ENCODE assay signal across 9 cellular contexts in the genomic region with DNA sequence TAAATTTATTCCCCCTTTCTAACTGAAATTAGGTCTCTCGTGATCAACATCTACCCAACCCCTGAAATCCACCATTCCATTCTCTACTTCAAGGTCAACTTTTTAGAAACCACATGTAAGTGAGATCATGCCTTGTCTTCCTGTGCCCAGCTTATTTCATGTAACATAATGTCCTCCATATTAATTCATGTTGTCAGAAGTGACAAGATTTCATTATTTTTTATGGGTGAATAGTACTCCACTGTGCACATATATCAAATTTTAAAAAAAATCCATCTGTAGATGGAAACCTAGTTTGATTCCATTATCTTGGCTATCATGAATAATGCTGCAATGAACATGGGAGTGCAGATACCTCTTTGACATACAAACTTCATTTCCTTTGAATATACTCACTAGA. TPM values are rescaled to one million over a fixed set of nuclear protein-coding genes. Genes with fewer than 3 reads are reported as not detected.
DNase-seq lines count a peak whose midpoint lies in the region; ATAC-seq and TF ChIP-seq lines count a peak whose summit lies in the region.
"Had no signal": no experiment of that assay in that cellular context is flagged by ENCODE, and none has a peak within 500 bp of the region (broad histone marks: within the 10 kb centered on the region; RNA-seq: fewer than 3 reads in every experiment).

No MANE protein-coding gene starts in this region.

- BruUV-seq in PC-9 (replicated peaks; lab: Mats Ljungman, UMichigan) = no TSS peak

- no peaks in the 10 kb centered on the region for H3K9me3 Mint-ChIP-seq in activated CD4-positive, alpha-beta T cell treated with anti-CD3 and anti-CD28 coated beads, Interleukin-2, amount 10 ng/mL, durations not matched to agents 7 days and 5 days

- H3K9me2 ChIP-seq in PC-9 (ENCODE audit: insufficient read depth) = no peaks in the 10 kb centered on the region

- peaks cover 21% of the 10 kb centered on the region for H3K79me2 ChIP-seq in PC-9 (ENCODE audit: low read depth)

- H3K4me2 ChIP-seq in PC-9 = peak overlapping the region; percentile 83

- intact Hi-C loops in PC-9 (cut with micrococcal nuclease; ENCODE audit: unreplicated experiment) = loop anchor here (2.0 kb wide), 1 partner anchor 453 kb away; no protein-coding TSS in a partner anchor
- intact Hi-C loops in gastrocnemius medialis (cut with DNase I; ENCODE audit: low total_unique reads) = loop anchor here (2.0 to 5.0 kb wide), 3 partner anchors 49 to 726 kb away; a partner anchor contains a TSS

- H3K4me3 ChIP-seq in PC-9 = peak overlapping the region; percentile 65; the same call in 1 of the 2 replicates
- no peak overlapping the region for H3K4me3 ChIP-seq in effector memory CD4-positive, alpha-beta T cell (ENCODE audit: insufficient read depth, low read depth, low read length, poor library complexity, severe bottlenecking)
- H3K4me3 ChIP-seq in gastrocnemius medialis = peak overlapping the region in 3 of 4 donors; percentile 93 to 95 (median 94)

- H3K36me3 ChIP-seq in PC-9 (ENCODE audit: low read depth) = peaks cover 10% of the 10 kb centered on the region; the same call in 1 of the 2 replicates
- peaks cover 33% of the 10 kb centered on the region for H3K36me3 ChIP-seq in effector memory CD4-positive, alpha-beta T cell (ENCODE audit: control insufficient read depth, insufficient read depth, low read length)
- peaks cover 0 to 44% of the 10 kb centered on the region in 2 donors for H3K36me3 ChIP-seq in gastrocnemius medialis

- H3K27ac ChIP-seq in PC-9 (no peak overlapping the region), gastrocnemius medialis (peak overlapping the region in 3 of 4 donors; percentile 91 to 96 (median 94))
- H3K27ac ChIP-seq in effector memory CD4-positive, alpha-beta T cell (ENCODE audit: insufficient read depth, low read length, poor library complexity, severe bottlenecking) = peak overlapping the region; percentile 93

- H3K9me3 ChIP-seq in PC-9 (ENCODE audit: insufficient read depth, low read depth) = no peaks in the 10 kb centered on the region
- H3K9me3 ChIP-seq in effector memory CD4-positive, alpha-beta T cell (ENCODE audit: control insufficient read depth, low read length) = no peaks in the 10 kb centered on the region
- no peaks in the 10 kb centered on the region for H3K9me3 ChIP-seq in gastrocnemius medialis
- H3K9me3 ChIP-seq: upper lobe of right lung had no signal

- DNase-seq in activated CD4-positive, alpha-beta T cell treated with anti-CD3 and anti-CD28 coated beads, Interleukin-2, amount 10 ng/mL, durations not matched to agents 7 days and 5 days = no peak
- DNase-seq in activated CD4-positive, alpha-beta T cell treated with anti-CD3 and anti-CD28 coated beads, Interleukin-2, amount 50 U/mL, for 4 hours = no peak
- DNase-seq in PC-9 (no peak), gastrocnemius medialis (no peak), DMS53 (lab: John Stamatoyannopoulos, UW) (no peak), NCI-H2029 treated with DMSO at 0.1 percent for 48 hours (lab: John Stamatoyannopoulos, UW) (no peak)
- no peak for DNase-seq in effector memory CD4-positive, alpha-beta T cell
- DNase-seq: upper lobe of right lung had no signal

- ATAC-seq in gastrocnemius medialis (no peak), HG02885 (IDR thresholded peaks at IDR 0.05; ENCODE audit: poor library complexity, unreplicated experiment) (no peak)

- H3K4me1 ChIP-seq in PC-9 (replicated peaks; ENCODE audit: insufficient read depth) = no peaks in the 10 kb centered on the region; the same call in 1 of the 2 replicates
- H3K4me1 ChIP-seq in effector memory CD4-positive, alpha-beta T cell (ENCODE audit: control insufficient read depth, insufficient read depth, low read length, poor library complexity, severe bottlenecking) = peaks cover 6% of the 10 kb centered on the region
- peaks cover 17 to 30% of the 10 kb centered on the region in 2 donors for H3K4me1 ChIP-seq in gastrocnemius medialis

- TF ChIP-seq POLR2A in gastrocnemius medialis (IDR thresholded peaks at IDR 0.05) = no peak

- POLR2A ChIA-PET in activated CD4-positive, alpha-beta T cell treated with anti-CD3 and anti-CD28 coated beads, Interleukin-2, amount 10 ng/mL, durations not matched to agents 7 days and 5 days (lab: Charles Lee) = no interaction called here
- POLR2A ChIA-PET in PC-9 (lab: Charles Lee; ENCODE audit: unreplicated experiment) = no interaction called here

- H3K4me1 Mint-ChIP-seq in activated CD4-positive, alpha-beta T cell treated with anti-CD3 and anti-CD28 coated beads, Interleukin-2, amount 10 ng/mL, durations not matched to agents 7 days and 5 days = peaks cover 52% of the 10 kb centered on the region

- H4K20me1 ChIP-seq in PC-9 (ENCODE audit: insufficient read depth) = no peaks in the 10 kb centered on the region

- H2AFZ ChIP-seq in PC-9 = no peak overlapping the region

- CTCF ChIA-PET in activated CD4-positive, alpha-beta T cell treated with anti-CD3 and anti-CD28 coated beads, Interleukin-2, amount 10 ng/mL, durations not matched to agents 7 days and 5 days (lab: Charles Lee) = no interaction called here
- CTCF ChIA-PET in PC-9 (lab: Charles Lee) = no interaction called here

- peak overlapping the region; percentile 86 for H3K4me3 Mint-ChIP-seq in activated CD4-positive, alpha-beta T cell treated with anti-CD3 and anti-CD28 coated beads, Interleukin-2, amount 10 ng/mL, durations not matched to agents 7 days and 5 days

- in situ Hi-C loops in gastrocnemius medialis (cut with MboI; ENCODE audit: low sequenced_read_pairs in 4 of 4) = loop anchor here in 3 of 4 donors (10.0 to 25.0 kb wide), 5 partner anchors 47 to 716 kb away; a partner anchor contains a TSS

- H3K27me3 Mint-ChIP-seq in activated CD4-positive, alpha-beta T cell treated with anti-CD3 and anti-CD28 coated beads, Interleukin-2, amount 10 ng/mL, durations not matched to agents 7 days and 5 days = no peaks in the 10 kb centered on the region

- H3K27ac Mint-ChIP-seq in activated CD4-positive, alpha-beta T cell treated with anti-CD3 and anti-CD28 coated beads, Interleukin-2, amount 10 ng/mL, durations not matched to agents 7 days and 5 days = peak overlapping the region; percentile 32

- peaks cover 43% of the 10 kb centered on the region for H3K36me3 Mint-ChIP-seq in activated CD4-positive, alpha-beta T cell treated with anti-CD3 and anti-CD28 coated beads, Interleukin-2, amount 10 ng/mL, durations not matched to agents 7 days and 5 days (ENCODE audit: low read depth)

- TF ChIP-seq CTCF in PC-9 (conservative IDR thresholded peaks at IDR 0.05) = no peak
- TF ChIP-seq CTCF in gastrocnemius medialis (IDR thresholded peaks at IDR 0.05 in 4 of 5, conservative IDR thresholded peaks at IDR 0.05 in 1 of 5) = no peak

- H3F3A ChIP-seq in PC-9 (ENCODE audit: insufficient read depth, low read depth) = peaks cover 6% of the 10 kb centered on the region

- H3K27me3 ChIP-seq in PC-9 (ENCODE audit: insufficient read depth, low read depth) (no peaks in the 10 kb centered on the region), gastrocnemius medialis (no peaks in the 10 kb centered on the region)
- no peaks in the 10 kb centered on the region for H3K27me3 ChIP-seq in effector memory CD4-positive, alpha-beta T cell (replicated peaks; ENCODE audit: control insufficient read depth, insufficient read depth, low read length, poor library complexity, severe bottlenecking)
- H3K27me3 ChIP-seq: upper lobe of right lung had no signal

RNA-seq across cellular contexts. Expression of a gene that starts 1.5 kb away (rescaled TPM):
- 10 to 100 TPM; 35.5 to 41.3 TPM for total RNA-seq in activated CD4-positive, alpha-beta T cell treated with anti-CD3 and anti-CD28 coated beads, Interleukin-2, amount 10 ng/mL, durations not matched to agents 7 days and 5 days
- total RNA-seq in PC-9 (2021) (21.4 and 28.2 TPM in 2 replicates), gastrocnemius medialis (10 to 100 TPM; 30.1 to 81.8 (median 40.6) TPM)

RNA-seq across cellular contexts. Expression of a gene that starts 47.1 kb away (rescaled TPM):
- 10 to 100 TPM; 16.0 to 16.4 TPM for total RNA-seq in activated CD4-positive, alpha-beta T cell treated with anti-CD3 and anti-CD28 coated beads, Interleukin-2, amount 10 ng/mL, durations not matched to agents 7 days and 5 days
- total RNA-seq in PC-9 (2021) (2.1 and 2.5 TPM in 2 replicates), gastrocnemius medialis (10 to 100 TPM in 3 of 4 donors, 1 to 10 TPM in 1; 9.9 to 32.8 (median 22.2) TPM)

RNA-seq across cellular contexts. Expression of a gene that starts 49.6 kb away (rescaled TPM):
- 10 to 100 TPM; 18.9 to 27.1 TPM for total RNA-seq in activated CD4-positive, alpha-beta T cell treated with anti-CD3 and anti-CD28 coated beads, Interleukin-2, amount 10 ng/mL, durations not matched to agents 7 days and 5 days
- total RNA-seq in PC-9 (2021) (16.9 and 21.0 TPM in 2 replicates), gastrocnemius medialis (10 to 100 TPM; 53.1 to 83.1 (median 62.0) TPM)

RNA-seq across cellular contexts. Expression of a gene that starts 50.0 kb away (rescaled TPM):
- 10 to 100 TPM; 15.5 to 18.1 TPM for total RNA-seq in activated CD4-positive, alpha-beta T cell treated with anti-CD3 and anti-CD28 coated beads, Interleukin-2, amount 10 ng/mL, durations not matched to agents 7 days and 5 days
- total RNA-seq in PC-9 (2021) = 7.7 and 9.8 TPM in 2 replicates
- total RNA-seq in gastrocnemius medialis = 1 to 10 TPM in 3 of 4 donors, under 1 TPM in 1; 0.51 to 2.1 (median 1.4) TPM
